2 cellular contexts compared by ENCODE assay signal in the genomic region with DNA sequence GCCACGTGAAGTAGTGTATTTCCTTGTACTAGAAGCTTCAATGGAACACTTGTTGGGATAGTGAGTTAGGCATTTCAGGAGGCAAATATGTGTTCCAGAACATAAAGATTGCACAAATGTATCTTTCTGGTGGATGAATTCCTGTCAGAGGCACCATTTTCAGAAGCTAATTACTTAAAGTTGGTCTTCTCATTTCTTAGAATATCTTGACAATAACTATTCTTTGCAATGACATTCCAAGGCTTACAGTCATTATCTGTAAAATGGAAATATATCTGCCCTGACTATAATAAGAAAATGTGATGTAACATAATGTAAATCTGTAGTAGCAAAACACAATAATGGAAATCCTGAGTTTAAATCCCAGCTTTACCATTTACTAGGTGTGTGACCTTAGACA.
TF ChIP-seq lines count a peak whose summit lies in the region.

No MANE protein-coding gene starts in this region.

TF ChIP-seq in SK-N-SH, 30 proteins besides CTCF, POLR2A, EP300 and RAD21 (continued from another document):
- TF ChIP-seq, protein P1, sequence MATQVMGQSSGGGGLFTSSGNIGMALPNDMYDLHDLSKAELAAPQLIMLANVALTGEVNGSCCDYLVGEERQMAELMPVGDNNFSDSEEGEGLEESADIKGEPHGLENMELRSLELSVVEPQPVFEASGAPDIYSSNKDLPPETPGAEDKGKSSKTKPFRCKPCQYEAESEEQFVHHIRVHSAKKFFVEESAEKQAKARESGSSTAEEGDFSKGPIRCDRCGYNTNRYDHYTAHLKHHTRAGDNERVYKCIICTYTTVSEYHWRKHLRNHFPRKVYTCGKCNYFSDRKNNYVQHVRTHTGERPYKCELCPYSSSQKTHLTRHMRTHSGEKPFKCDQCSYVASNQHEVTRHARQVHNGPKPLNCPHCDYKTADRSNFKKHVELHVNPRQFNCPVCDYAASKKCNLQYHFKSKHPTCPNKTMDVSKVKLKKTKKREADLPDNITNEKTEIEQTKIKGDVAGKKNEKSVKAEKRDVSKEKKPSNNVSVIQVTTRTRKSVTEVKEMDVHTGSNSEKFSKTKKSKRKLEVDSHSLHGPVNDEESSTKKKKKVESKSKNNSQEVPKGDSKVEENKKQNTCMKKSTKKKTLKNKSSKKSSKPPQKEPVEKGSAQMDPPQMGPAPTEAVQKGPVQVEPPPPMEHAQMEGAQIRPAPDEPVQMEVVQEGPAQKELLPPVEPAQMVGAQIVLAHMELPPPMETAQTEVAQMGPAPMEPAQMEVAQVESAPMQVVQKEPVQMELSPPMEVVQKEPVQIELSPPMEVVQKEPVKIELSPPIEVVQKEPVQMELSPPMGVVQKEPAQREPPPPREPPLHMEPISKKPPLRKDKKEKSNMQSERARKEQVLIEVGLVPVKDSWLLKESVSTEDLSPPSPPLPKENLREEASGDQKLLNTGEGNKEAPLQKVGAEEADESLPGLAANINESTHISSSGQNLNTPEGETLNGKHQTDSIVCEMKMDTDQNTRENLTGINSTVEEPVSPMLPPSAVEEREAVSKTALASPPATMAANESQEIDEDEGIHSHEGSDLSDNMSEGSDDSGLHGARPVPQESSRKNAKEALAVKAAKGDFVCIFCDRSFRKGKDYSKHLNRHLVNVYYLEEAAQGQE (IDR thresholded peaks at IDR 0.05; ENCODE audit: low read depth, low read length): no peak

TF ChIP-seq in SK-N-SH treated with all-trans-retinoic acid at 6 μM for 48 hours, 23 proteins besides CTCF, POLR2A, EP300 and RAD21 (continued from another document):
- TF ChIP-seq, protein P2, sequence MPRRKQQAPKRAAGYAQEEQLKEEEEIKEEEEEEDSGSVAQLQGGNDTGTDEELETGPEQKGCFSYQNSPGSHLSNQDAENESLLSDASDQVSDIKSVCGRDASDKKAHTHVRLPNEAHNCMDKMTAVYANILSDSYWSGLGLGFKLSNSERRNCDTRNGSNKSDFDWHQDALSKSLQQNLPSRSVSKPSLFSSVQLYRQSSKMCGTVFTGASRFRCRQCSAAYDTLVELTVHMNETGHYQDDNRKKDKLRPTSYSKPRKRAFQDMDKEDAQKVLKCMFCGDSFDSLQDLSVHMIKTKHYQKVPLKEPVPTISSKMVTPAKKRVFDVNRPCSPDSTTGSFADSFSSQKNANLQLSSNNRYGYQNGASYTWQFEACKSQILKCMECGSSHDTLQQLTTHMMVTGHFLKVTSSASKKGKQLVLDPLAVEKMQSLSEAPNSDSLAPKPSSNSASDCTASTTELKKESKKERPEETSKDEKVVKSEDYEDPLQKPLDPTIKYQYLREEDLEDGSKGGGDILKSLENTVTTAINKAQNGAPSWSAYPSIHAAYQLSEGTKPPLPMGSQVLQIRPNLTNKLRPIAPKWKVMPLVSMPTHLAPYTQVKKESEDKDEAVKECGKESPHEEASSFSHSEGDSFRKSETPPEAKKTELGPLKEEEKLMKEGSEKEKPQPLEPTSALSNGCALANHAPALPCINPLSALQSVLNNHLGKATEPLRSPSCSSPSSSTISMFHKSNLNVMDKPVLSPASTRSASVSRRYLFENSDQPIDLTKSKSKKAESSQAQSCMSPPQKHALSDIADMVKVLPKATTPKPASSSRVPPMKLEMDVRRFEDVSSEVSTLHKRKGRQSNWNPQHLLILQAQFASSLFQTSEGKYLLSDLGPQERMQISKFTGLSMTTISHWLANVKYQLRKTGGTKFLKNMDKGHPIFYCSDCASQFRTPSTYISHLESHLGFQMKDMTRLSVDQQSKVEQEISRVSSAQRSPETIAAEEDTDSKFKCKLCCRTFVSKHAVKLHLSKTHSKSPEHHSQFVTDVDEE (CRISPR knock-in tag; IDR thresholded peaks at IDR 0.05): no peak
